9 cellular contexts compared by ENCODE assay signal in the genomic region with DNA sequence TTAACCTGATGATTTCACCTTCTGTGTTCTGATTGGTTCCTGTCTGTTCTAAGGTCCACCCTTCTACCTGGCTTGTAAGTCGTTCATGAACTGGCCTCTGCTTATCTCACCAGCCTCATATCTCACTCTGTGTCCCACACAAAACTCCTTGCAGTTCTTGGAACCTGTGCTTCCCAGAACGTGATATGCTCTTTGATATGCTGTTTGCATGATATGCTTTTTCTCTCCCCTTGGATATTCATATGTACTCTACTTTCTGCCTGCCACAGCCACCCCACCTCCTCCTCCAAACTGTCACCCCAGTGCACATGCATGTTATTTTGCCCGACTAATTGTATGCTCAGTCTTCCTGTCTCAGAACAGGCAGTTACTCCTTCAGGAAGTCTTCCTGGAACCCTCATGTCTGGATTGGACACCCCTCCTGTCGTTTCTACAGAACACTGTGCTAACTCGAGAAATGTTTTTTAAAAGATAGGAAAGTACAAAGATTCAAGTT. TPM values are rescaled to one million over a fixed set of nuclear protein-coding genes. Genes with fewer than 3 reads are reported as not detected.
DNase-seq lines count a peak whose midpoint lies in the region; ATAC-seq, FAIRE-seq and TF ChIP-seq lines count a peak whose summit lies in the region.
"Had no signal": no experiment of that assay in that cellular context is flagged by ENCODE, and none has a peak within 500 bp of the region (broad histone marks: within the 10 kb centered on the region; RNA-seq: fewer than 3 reads in every experiment).

No MANE protein-coding gene starts in this region.

- H3K4me1 Mint-ChIP-seq in T-helper 1 cell treated with Interleukin-12 subunit alpha and Interleukin-12 subunit beta and Interleukin-4 antibody, amounts not matched to agents 30 μg/mL and 1 μg/mL, for 36 hours (ENCODE audit: low read depth), result peaks cover 32% of the 10 kb centered on the region

- TF ChIP-seq POLR2A in adrenal gland (IDR thresholded peaks at IDR 0.05) (no peak), HepG2 (IDR thresholded peaks at IDR 0.05; ENCODE audit: insufficient read depth in 1 of 2, low read depth in 2 of 2, low read length in 2 of 2) (no peak)

- H3K9me3 ChIP-seq in adrenal gland (replicated peaks in 1 of 3), result no peaks in the 10 kb centered on the region
- no peaks in the 10 kb centered on the region for H3K9me3 ChIP-seq in HepG2 (ENCODE audit: low read length)
- no peaks in the 10 kb centered on the region for H3K9me3 ChIP-seq in stomach smooth muscle (ENCODE audit: control insufficient read depth in 2 of 2, low read length in 2 of 2)

- TF ChIP-seq RAD21 in HepG2 (CRISPR knock-in tag; IDR thresholded peaks at IDR 0.05), result no peak

- H3K4me2 ChIP-seq in HepG2 (ENCODE audit: low read depth, low read length), result peak overlapping the region; percentile 79; the same call in 1 of the 2 replicates

- in situ Hi-C loops in HepG2 (cut with HindIII; ENCODE audit: extremely low pct_ligation_motif_present, low pct_unique_long_range_greater_than_20kb), result no loop called here

- ATAC-seq in HepG2, result no peak

- H3K9me3 Mint-ChIP-seq in T-helper 1 cell treated with Interleukin-12 subunit alpha and Interleukin-12 subunit beta and Interleukin-4 antibody, amounts not matched to agents 30 μg/mL and 1 μg/mL, for 36 hours, result peaks cover under 1% of the 10 kb centered on the region

- CTCF ChIA-PET in HepG2 (lab: Yijun Ruan, JAX; ENCODE audit: low intra/inter-chr PET ratio, low total read pairs), result no interaction called here

- POLR2A ChIA-PET in HepG2 (lab: Yijun Ruan, JAX), result interaction anchor here (1.2 kb wide), 1 partner anchor 10 kb away, joined by 4 read pairs; no protein-coding TSS in a partner anchor

- H3K4me1 ChIP-seq in adrenal gland (replicated peaks in 1 of 2) (peaks cover 24 to 41% of the 10 kb centered on the region in 2 donors), HepG2 (ENCODE audit: insufficient read depth, low read length) (peaks cover 59% of the 10 kb centered on the region), stomach smooth muscle (ENCODE audit: control insufficient read depth, insufficient read depth, low read length) (peaks cover 30% of the 10 kb centered on the region)

- DNase-seq in T-helper 1 cell, result no peak
- DNase-seq in adrenal gland, result no peak
- DNase-seq in HepG2 (ENCODE audit: low spot score), result no peak
- DNase-seq in urothelium cell line (ENCODE audit: low spot score), result no peak
- DNase-seq in H4 (ENCODE audit: low spot score), result no peak
- DNase-seq in stimulated activated CD4-positive, alpha-beta T cell treated with anti-CD3 and anti-CD28 coated beads, Interleukin-4, amount 100 ng/mL, for 24 hours, result no peak
- DNase-seq: NCI-H526 had no signal

- TF ChIP-seq CTCF in adrenal gland (IDR thresholded peaks at IDR 0.05) (no peak), HepG2 (CRISPR knock-in tag; IDR thresholded peaks at IDR 0.05) (no peak)

- no peak overlapping the region for H3K9ac ChIP-seq in HepG2 (ENCODE audit: insufficient read depth, low read depth, low read length)
- peak overlapping the region; percentile 10 to 91 for H3K9ac ChIP-seq in stomach smooth muscle (ENCODE audit: low read length in 2 of 2)

- TF ChIP-seq EP300 in HepG2 (IDR thresholded peaks at IDR 0.05; ENCODE audit: low read depth in 2 of 2, low read length in 2 of 2) (no peak), HepG2 (CRISPR knock-in tag; IDR thresholded peaks at IDR 0.05; ENCODE audit: borderline replicate concordance) (no peak)

- no peaks in the 10 kb centered on the region for H3K36me3 ChIP-seq in adrenal gland (replicated peaks in 1 of 2)
- H3K36me3 ChIP-seq in HepG2 (replicated peaks in 1 of 2; ENCODE audit: control insufficient read depth in 1 of 2, insufficient read depth in 2 of 2, low read length in 2 of 2), result no peaks in the 10 kb centered on the region
- H3K36me3 ChIP-seq in stomach smooth muscle (ENCODE audit: control insufficient read depth in 2 of 2, insufficient read depth in 2 of 2, low read length in 2 of 2), result no peaks in the 10 kb centered on the region

- H3K27ac ChIP-seq in adrenal gland, result peak overlapping the region in 4 of 5 donors; percentile 96 to 99 (median 98)
- no peak overlapping the region for H3K27ac ChIP-seq in HepG2 (ENCODE audit: extremely low read length, insufficient read depth, low read length)
- peak overlapping the region; percentile 91 for H3K27ac ChIP-seq in stomach smooth muscle (ENCODE audit: low read length)

- peaks cover 3% of the 10 kb centered on the region for H3K36me3 Mint-ChIP-seq in T-helper 1 cell treated with Interleukin-12 subunit alpha and Interleukin-12 subunit beta and Interleukin-4 antibody, amounts not matched to agents 30 μg/mL and 1 μg/mL, for 36 hours (ENCODE audit: low read depth)

- peak overlapping the region; percentile 47 for H3K27ac Mint-ChIP-seq in T-helper 1 cell treated with Interleukin-12 subunit alpha and Interleukin-12 subunit beta and Interleukin-4 antibody, amounts not matched to agents 30 μg/mL and 1 μg/mL, for 36 hours

- peaks cover 4% of the 10 kb centered on the region for H3K27me3 Mint-ChIP-seq in T-helper 1 cell treated with Interleukin-12 subunit alpha and Interleukin-12 subunit beta and Interleukin-4 antibody, amounts not matched to agents 30 μg/mL and 1 μg/mL, for 36 hours (ENCODE audit: low read depth)

- intact Hi-C loops in adrenal gland (cut with DNase I), result no loop called here
- intact Hi-C loops in HepG2 (cut with micrococcal nuclease; ENCODE audit: unreplicated experiment), result no loop called here

- no TSS peak for BruUV-seq in HepG2 (replicated peaks; lab: Mats Ljungman, UMichigan)

- H2AFZ ChIP-seq in HepG2 (ENCODE audit: low read length), result no peak overlapping the region

- 8 to 18% (median 11%) methylated on average over 5 of the region's 5 CpGs for WGBS in adrenal gland, 4 donors
- 10% methylated on average over 5 of the region's 5 CpGs for WGBS in HepG2 (ENCODE audit: low lambda C conversion rate)

- FAIRE-seq in HepG2 (lab: Jason Lieb, UNC) (no peak), urothelium cell line (lab: Jason Lieb, UNC) (no peak)

- H4K20me1 ChIP-seq in HepG2 (ENCODE audit: insufficient read depth, low read length), result no peaks in the 10 kb centered on the region

- H3K79me2 ChIP-seq in HepG2 (ENCODE audit: insufficient read depth, low read length), result no peaks in the 10 kb centered on the region

- peak overlapping the region; percentile 55 for H3K4me3 Mint-ChIP-seq in T-helper 1 cell treated with Interleukin-12 subunit alpha and Interleukin-12 subunit beta and Interleukin-4 antibody, amounts not matched to agents 30 μg/mL and 1 μg/mL, for 36 hours

- no peaks in the 10 kb centered on the region for H3K27me3 ChIP-seq in adrenal gland
- peaks cover 0 to 21% of the 10 kb centered on the region in 2 experiments; a peak in 3 of 5 replicates for H3K27me3 ChIP-seq in HepG2 (ENCODE audit: control insufficient read depth in 1 of 2, insufficient read depth in 2 of 2, low read length in 2 of 2)
- H3K27me3 ChIP-seq in stomach smooth muscle (ENCODE audit: control insufficient read depth in 1 of 2, insufficient read depth in 2 of 2, low read length in 2 of 2), result no peaks in the 10 kb centered on the region

- H3K4me3 ChIP-seq in adrenal gland (peak overlapping the region in 1 of 4 donors; percentile 95), HepG2 (replicated peaks in 1 of 3; ENCODE audit: insufficient read depth in 1 of 3, low read depth in 2 of 3, low read length in 3 of 3) (no peak overlapping the region), stomach smooth muscle (ENCODE audit: low read length in 2 of 2) (peak overlapping the region in 1 of 2 donors; percentile 90)

RNA-seq across cellular contexts. Expression of a gene that starts 1.9 kb away (rescaled TPM):
- total RNA-seq in adrenal gland, result 10 to 100 TPM; 18.3 to 27.0 (median 21.9) TPM
- 10 to 100 TPM; 11.4 to 13.1 (median 12.1) TPM for polyA plus RNA-seq in adrenal gland
- 0.58 and 1.00 TPM in 2 replicates for total RNA-seq in HepG2 (2016; rRNA removed; fragmentation: Illumina TruSeq; extraction: Trizol)
- total RNA-seq in HepG2 (2016; cell fraction: cytosol; rRNA removed; fragmentation: Illumina TruSeq; extraction: Trizol; ENCODE audit: low read depth), result 0.09 and 0.10 TPM in 2 replicates
- 0.55 and 1.0 TPM in 2 replicates for total RNA-seq in HepG2 (2016; cell fraction: insoluble cytoplasmic fraction; rRNA removed; fragmentation: Illumina TruSeq; extraction: Trizol)
- total RNA-seq in HepG2 (2016; cell fraction: membrane; rRNA removed; fragmentation: Illumina TruSeq; extraction: Trizol), result 0.38 and 0.53 TPM in 2 replicates
- total RNA-seq in HepG2 (2016; cell fraction: nucleus; rRNA removed; fragmentation: Illumina TruSeq; extraction: Trizol), result 1.4 and 2.2 TPM in 2 replicates
- polyA plus RNA-seq in HepG2 (2011; rRNA removed), result 2.8 and 3.0 TPM in 2 replicates
- polyA plus RNA-seq in HepG2 (2011; cell fraction: cytosol; rRNA removed), result 2.7 and 3.0 TPM in 2 replicates
- 4.0 and 5.2 TPM in 2 replicates for polyA plus RNA-seq in HepG2 (2011; cell fraction: nucleus; rRNA removed)
- 1.5 and 2.5 TPM in 2 replicates for polyA plus RNA-seq in HepG2 (2012)
- 0.14 and 0.15 TPM in 2 replicates for polyA plus RNA-seq in HepG2 (2016; cell fraction: cytosol; fragmentation: Illumina TruSeq; extraction: Trizol; ENCODE audit: low read depth)
- 0.71 and 1.0 TPM in 2 replicates for polyA plus RNA-seq in HepG2 (2016; cell fraction: insoluble cytoplasmic fraction; fragmentation: Illumina TruSeq; extraction: Trizol; ENCODE audit: low read depth)
- 0.26 and 0.37 TPM in 2 replicates for polyA plus RNA-seq in HepG2 (2016; cell fraction: membrane; fragmentation: Illumina TruSeq; extraction: Trizol; ENCODE audit: low read depth)
- polyA plus RNA-seq in HepG2 (2016; cell fraction: nucleus; fragmentation: Illumina TruSeq; extraction: Trizol; ENCODE audit: insufficient read depth, low read depth), result 3.0 and 3.4 TPM in 2 replicates
- polyA minus RNA-seq in HepG2 (2011; rRNA and poly(A)+ RNA removed; ENCODE audit: low replicate concordance), result 12.8 and 29.6 TPM in 2 replicates
- polyA minus RNA-seq in HepG2 (2011; cell fraction: cytosol; rRNA and poly(A)+ RNA removed), result 3.2 and 4.6 TPM in 2 replicates
- 9.7 and 10.7 TPM in 2 replicates for polyA minus RNA-seq in HepG2 (2011; cell fraction: nucleus; rRNA and poly(A)+ RNA removed)
- total RNA-seq in H4 (2014; rRNA removed; shearing (Covaris generic)), result 1.3 and 3.3 TPM in 2 replicates

RNA-seq across cellular contexts. Expression of a gene that starts 13.5 kb away (rescaled TPM):
- 1 to 10 TPM in 2 of 8 donors, under 1 TPM in 6; 0.11 to 2.9 (median 0.67) TPM for total RNA-seq in adrenal gland
- polyA plus RNA-seq in adrenal gland, result 1 to 10 TPM in 2 of 3 donors, under 1 TPM in 1; 0.42 to 1.3 (median 1.1) TPM
- not detected in 2 replicates for total RNA-seq in HepG2 (2016; rRNA removed; fragmentation: Illumina TruSeq; extraction: Trizol)
- not detected in 2 replicates for total RNA-seq in HepG2 (2016; cell fraction: cytosol; rRNA removed; fragmentation: Illumina TruSeq; extraction: Trizol; ENCODE audit: low read depth)
- not detected in 2 replicates for total RNA-seq in HepG2 (2016; cell fraction: insoluble cytoplasmic fraction; rRNA removed; fragmentation: Illumina TruSeq; extraction: Trizol)
- not detected in 2 replicates for total RNA-seq in HepG2 (2016; cell fraction: membrane; rRNA removed; fragmentation: Illumina TruSeq; extraction: Trizol)
- total RNA-seq in HepG2 (2016; cell fraction: nucleus; rRNA removed; fragmentation: Illumina TruSeq; extraction: Trizol), result not detected in 2 replicates
- polyA plus RNA-seq in HepG2 (2011; rRNA removed), result 0.03 TPM in 2 replicates
- polyA plus RNA-seq in HepG2 (2011; cell fraction: cytosol; rRNA removed), result not detected in 2 replicates
- polyA plus RNA-seq in HepG2 (2011; cell fraction: nucleus; rRNA removed), result 0.12 and 0.19 TPM in 2 replicates
- 0.09 TPM in 1 of 2 replicates, not detected in the other for polyA plus RNA-seq in HepG2 (2012)
- not detected in 2 replicates for polyA plus RNA-seq in HepG2 (2016; cell fraction: cytosol; fragmentation: Illumina TruSeq; extraction: Trizol; ENCODE audit: low read depth)
- not detected in 2 replicates for polyA plus RNA-seq in HepG2 (2016; cell fraction: insoluble cytoplasmic fraction; fragmentation: Illumina TruSeq; extraction: Trizol; ENCODE audit: low read depth)
- polyA plus RNA-seq in HepG2 (2016; cell fraction: membrane; fragmentation: Illumina TruSeq; extraction: Trizol; ENCODE audit: low read depth), result not detected in 2 replicates
- not detected in 2 replicates for polyA plus RNA-seq in HepG2 (2016; cell fraction: nucleus; fragmentation: Illumina TruSeq; extraction: Trizol; ENCODE audit: insufficient read depth, low read depth)
- polyA minus RNA-seq in HepG2 (2011; rRNA and poly(A)+ RNA removed; ENCODE audit: low replicate concordance), result not detected in 2 replicates
- not detected in 2 replicates for polyA minus RNA-seq in HepG2 (2011; cell fraction: cytosol; rRNA and poly(A)+ RNA removed)
- polyA minus RNA-seq in HepG2 (2011; cell fraction: nucleus; rRNA and poly(A)+ RNA removed), result 0.13 TPM in 1 of 2 replicates, not detected in the other
- total RNA-seq in H4 (2014; rRNA removed; shearing (Covaris generic)), result 0.08 and 0.12 TPM in 2 replicates
